In the genomic region with DNA sequence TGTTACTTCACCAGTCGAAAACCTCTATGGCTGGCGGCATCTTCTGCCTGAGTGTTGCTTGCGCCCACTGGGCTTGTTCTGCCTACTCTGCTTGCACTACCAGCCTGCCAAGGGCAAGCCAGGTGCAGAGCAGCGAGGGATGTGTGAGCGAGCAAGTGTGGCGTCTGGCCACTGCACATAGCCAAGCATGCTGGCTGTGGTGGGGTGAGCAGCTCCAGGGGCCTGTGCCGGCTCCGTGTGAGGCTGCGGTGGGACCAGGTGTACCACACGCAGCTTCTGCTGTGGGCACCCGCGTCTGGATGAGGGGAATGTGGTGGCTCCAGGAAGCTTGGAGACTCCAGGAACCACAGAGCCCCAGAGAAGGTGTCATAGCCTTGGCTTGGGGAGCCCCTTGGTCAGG, we compare ENCODE assay signal across 22 cellular contexts.
"Had no signal": no experiment of that assay in that cellular context is flagged by ENCODE, and none has a peak within 500 bp of the region (broad histone marks: within the 10 kb centered on the region; RNA-seq: fewer than 3 reads in every experiment).

No MANE protein-coding gene starts in this region.

- H3K4me1 ChIP-seq: colonic mucosa, esophagus squamous epithelium, gastrocnemius medialis, heart right ventricle, left ventricle myocardium inferior, lower lobe of right lung had no signal

- H3K9me3 ChIP-seq: colonic mucosa, esophagus squamous epithelium, gastrocnemius medialis, heart right ventricle, left ventricle myocardium inferior, lower lobe of right lung had no signal

- H3K27me3 ChIP-seq: colonic mucosa had no signal

- H3K4me3 Mint-ChIP-seq: dendritic cell treated with granulocyte-macrophage colony-stimulating factor and Interleukin-4, amounts not matched to agents 40 ng/mL and 50 ng/mL, for 4 days; effector memory CD8-positive, alpha-beta T cell; endodermal cell had no signal

- H3K27ac ChIP-seq: colonic mucosa, epithelial cell of prostate, esophagus squamous epithelium, gastrocnemius medialis, heart right ventricle, left ventricle myocardium inferior, lower lobe of right lung had no signal

- ATAC-seq: effector memory CD8-positive, alpha-beta T cell; esophagus mucosa; gastrocnemius medialis; heart right ventricle; left cardiac atrium; lower lobe of right lung had no signal

- H3K4me3 ChIP-seq: colonic mucosa, esophagus squamous epithelium, gastrocnemius medialis, heart right ventricle, left ventricle myocardium inferior, lower lobe of right lung had no signal

- H3K9me3 Mint-ChIP-seq: dendritic cell treated with granulocyte-macrophage colony-stimulating factor and Interleukin-4, amounts not matched to agents 40 ng/mL and 50 ng/mL, for 4 days; effector memory CD8-positive, alpha-beta T cell; endodermal cell had no signal

- H3K36me3 ChIP-seq: colonic mucosa, esophagus squamous epithelium, gastrocnemius medialis, heart right ventricle, left ventricle myocardium inferior, lower lobe of right lung had no signal

- H3K27ac Mint-ChIP-seq: dendritic cell treated with granulocyte-macrophage colony-stimulating factor and Interleukin-4, amounts not matched to agents 40 ng/mL and 50 ng/mL, for 4 days; effector memory CD8-positive, alpha-beta T cell; endodermal cell had no signal

- DNase-seq: cerebellar nuclear complex; colonic mucosa; cortex of kidney; effector CD8-positive, alpha-beta T cell; effector memory CD8-positive, alpha-beta T cell; endodermal cell; erythroblast; esophagus squamous epithelium; foreskin fibroblast; foreskin melanocyte; gastrocnemius medialis; glutamatergic neuron; heart right ventricle; hippocampal formation; left cardiac atrium; left ventricle myocardium inferior; lower lobe of right lung; mesendoderm; midbrain had no signal

- H3K4me1 Mint-ChIP-seq: endodermal cell had no signal
